ENCODE assay signal across 14 cellular contexts in genomic region chr5:176831026-176831423, GRCh38. TPM values are rescaled to one million over a fixed set of nuclear protein-coding genes. Genes with fewer than 3 reads are reported as not detected.
DNase-seq lines count a peak whose midpoint lies in the region; ATAC-seq and TF ChIP-seq lines count a peak whose summit lies in the region.
"Had no signal": no experiment of that assay in that cellular context is flagged by ENCODE, and none has a peak within 500 bp of the region (broad histone marks: within the 10 kb centered on the region; RNA-seq: fewer than 3 reads in every experiment).

No MANE protein-coding gene starts in this region.

- TF ChIP-seq POLR2A in right lobe of liver (IDR thresholded peaks at IDR 0.05), result no peak

- H3K9me3 ChIP-seq in right lobe of liver, result no peaks in the 10 kb centered on the region

- intact Hi-C loops in Right ventricle myocardium inferior (cut with DNase I) (no loop called here), Right ventricle myocardium superior (cut with DNase I) (no loop called here), right lobe of liver (cut with DNase I) (no loop called here)

- ATAC-seq in Right ventricle myocardium inferior (no peak), Right ventricle myocardium superior (ENCODE audit: poor library complexity) (no peak), right lobe of liver (no peak)
- ATAC-seq: HCT116 had no signal

- DNase-seq in Right ventricle myocardium inferior (ENCODE audit: missing footprints) (peak; percentile 45), Right ventricle myocardium superior (no peak), NCI-H69 (lab: John Stamatoyannopoulos, UW) (peak; percentile 81), right lobe of liver (no peak), retina (no peak), activated gamma-delta T cell treated with Interleukin-2 at 50 U/mL for 16 hours (no peak)
- DNase-seq: CD4-positive, alpha-beta memory T cell; DMS53; GF-D8 had no signal

- TF ChIP-seq CTCF in right lobe of liver (IDR thresholded peaks at IDR 0.05), result no peak

- 37% methylated on average over 9 of the region's 9 CpGs for WGBS in right lobe of liver (ENCODE audit: insufficient coverage, low coverage, low lambda C conversion rate, missing lambda C conversion rate)

- H3K36me3 ChIP-seq in right lobe of liver, result no peaks in the 10 kb centered on the region

- no peaks in the 10 kb centered on the region for H3K27me3 ChIP-seq in right lobe of liver

- peak overlapping the region; percentile 62 for H3K27ac ChIP-seq in angular gyrus (ENCODE audit: low read depth, low read length)
- H3K27ac ChIP-seq in right lobe of liver, result no peak overlapping the region
- H3K27ac ChIP-seq: C4-2B, HL-60 had no signal

- H3K4me3 ChIP-seq in right lobe of liver, result no peak overlapping the region

- no peaks in the 10 kb centered on the region for H3K4me1 ChIP-seq in right lobe of liver

RNA-seq across cellular contexts. Expression of gene UNC5A, which starts 20.7 kb away (rescaled TPM):
- total RNA-seq in Right ventricle myocardium inferior, result 0.08 TPM
- total RNA-seq in Right ventricle myocardium superior, result 0.05 TPM
- total RNA-seq in right lobe of liver, result not detected
- total RNA-seq: B cell; CD4-positive, alpha-beta memory T cell had no signal

Comparison
In these comparisons a context has a peak if more than half of its experiments do, and no peak if none do; other contexts are left out.
1. DNase-seq: peak in Right ventricle myocardium inferior (single experiment) and NCI-H69 (single experiment); none in Right ventricle myocardium superior (single experiment), right lobe of liver (0 of 3), retina (single experiment) and activated gamma-delta T cell treated with Interleukin-2 at 50 U/mL for 16 hours (single experiment).